In genomic region chr12:6426882-6427671, GRCh38 we compare ENCODE assay signal across 8 cellular contexts. TPM values are rescaled to one million over a fixed set of nuclear protein-coding genes. Genes with fewer than 3 reads are reported as not detected.
DNase-seq lines count a peak whose midpoint lies in the region; ATAC-seq and TF ChIP-seq lines count a peak whose summit lies in the region.

No MANE protein-coding gene starts in this region.

- H3K27me3 ChIP-seq in DND-41 (ENCODE audit: insufficient read depth, low read length, poor library complexity) (no peaks in the 10 kb centered on the region), RWPE2 (ENCODE audit: insufficient read depth, poor library complexity, severe bottlenecking) (no peaks in the 10 kb centered on the region), BE2C (no peaks in the 10 kb centered on the region)

- ATAC-seq in DND-41 (ENCODE audit: insufficient read depth, low read depth) = no peak
- ATAC-seq in GM21717 (IDR thresholded peaks at IDR 0.05; ENCODE audit: unreplicated experiment) = peak; percentile 70
- ATAC-seq in RWPE2 (ENCODE audit: low read depth) = no peak
- no peak for ATAC-seq in Right ventricle myocardium inferior

- H3K4me1 Mint-ChIP-seq in activated naive CD8-positive, alpha-beta T cell (ENCODE audit: low read depth) = peaks cover 71% of the 10 kb centered on the region

- H3K4me1 ChIP-seq in DND-41 (ENCODE audit: insufficient read depth, low read length) (peaks cover 18% of the 10 kb centered on the region), RWPE2 (ENCODE audit: insufficient read depth, poor library complexity, severe bottlenecking) (peaks cover 13% of the 10 kb centered on the region), BE2C (peaks cover 4% of the 10 kb centered on the region; the same call in 1 of the 2 replicates)

- H3K27ac ChIP-seq in DND-41 (ENCODE audit: low read length) = no peak overlapping the region
- H3K27ac ChIP-seq in RWPE2 (ENCODE audit: poor library complexity, severe bottlenecking) = no peak overlapping the region

- no peaks in the 10 kb centered on the region for H3K79me2 ChIP-seq in DND-41 (ENCODE audit: insufficient read depth, low read length)

- H3K9me3 Mint-ChIP-seq in activated naive CD8-positive, alpha-beta T cell (ENCODE audit: low read depth) = no peaks in the 10 kb centered on the region

- H3K27ac Mint-ChIP-seq in activated naive CD8-positive, alpha-beta T cell = peak overlapping the region; percentile 99

- TF ChIP-seq CTCF in DND-41 (IDR thresholded peaks at IDR 0.05; ENCODE audit: borderline replicate concordance, extremely low read depth, low read length, poor library complexity, severe bottlenecking) = no peak
- TF ChIP-seq CTCF in RWPE2 (IDR thresholded peaks at IDR 0.05; ENCODE audit: poor library complexity, severe bottlenecking) = no peak
- TF ChIP-seq CTCF in BE2C (IDR thresholded peaks at IDR 0.05; ENCODE audit: low read depth, low read length) = no peak

- peak; percentile 24 for DNase-seq in DND-41
- peak; percentile 25 for DNase-seq in RWPE2 (ENCODE audit: low spot score)
- DNase-seq in stimulated activated CD4-positive, alpha-beta T cell treated with anti-CD3 and anti-CD28 coated beads, Interleukin-4, amount 100 ng/mL, for 4 hours = peak; percentile 86 to 95
- no peak for DNase-seq in BE2C
- DNase-seq in Right ventricle myocardium inferior (ENCODE audit: missing footprints) = no peak
- DNase-seq in kidney glomerular epithelial cell (lab: John Stamatoyannopoulos, UW) = no peak

- no peak overlapping the region for H3K4me3 ChIP-seq in DND-41 (ENCODE audit: low read depth in 1 of 2, low read length in 2 of 2)
- no peak overlapping the region for H3K4me3 ChIP-seq in RWPE2 (ENCODE audit: severe bottlenecking)
- no peak overlapping the region for H3K4me3 ChIP-seq in BE2C (ENCODE audit: low read depth, low read length)

- peak overlapping the region; percentile 84 for H3K4me3 Mint-ChIP-seq in activated naive CD8-positive, alpha-beta T cell

- H3K36me3 ChIP-seq in DND-41 (ENCODE audit: insufficient read depth, low read length) = no peaks in the 10 kb centered on the region
- H3K36me3 ChIP-seq in RWPE2 (ENCODE audit: low read depth) = no peaks in the 10 kb centered on the region
- no peaks in the 10 kb centered on the region for H3K36me3 ChIP-seq in BE2C

- no peaks in the 10 kb centered on the region for H4K20me1 ChIP-seq in DND-41 (ENCODE audit: insufficient read depth, low read length)

- H3K4me2 ChIP-seq in DND-41 (ENCODE audit: insufficient read depth, low read length) = no peak overlapping the region

- peaks cover 2% of the 10 kb centered on the region for H3K36me3 Mint-ChIP-seq in activated naive CD8-positive, alpha-beta T cell

- no peaks in the 10 kb centered on the region for H3K27me3 Mint-ChIP-seq in activated naive CD8-positive, alpha-beta T cell

- intact Hi-C loops in Right ventricle myocardium inferior (cut with DNase I) = no loop called here

- no peak overlapping the region for H2AFZ ChIP-seq in DND-41 (ENCODE audit: low read depth, low read length)

- no peak overlapping the region for H3K9ac ChIP-seq in DND-41 (ENCODE audit: low read depth, low read length)

- no peaks in the 10 kb centered on the region for H3K9me3 ChIP-seq in DND-41 (ENCODE audit: insufficient read depth, low read length, severe bottlenecking)
- no peaks in the 10 kb centered on the region for H3K9me3 ChIP-seq in RWPE2 (ENCODE audit: severe bottlenecking)
- no peaks in the 10 kb centered on the region for H3K9me3 ChIP-seq in BE2C

RNA-seq across cellular contexts. Expression of gene CD27, which starts 17.7 kb away (rescaled TPM):
- polyA plus RNA-seq in BE2C (2012; ENCODE audit: insufficient read depth, insufficient read length, low read depth) = 2.4 TPM
- total RNA-seq in Right ventricle myocardium inferior = not detected

RNA-seq across cellular contexts. Expression of gene TAPBPL, which starts 24.8 kb away (rescaled TPM):
- polyA plus RNA-seq in BE2C (2012; ENCODE audit: insufficient read depth, insufficient read length, low read depth) = 9.8 TPM
- total RNA-seq in Right ventricle myocardium inferior = 15.7 TPM

RNA-seq across cellular contexts. Expression of gene LTBR, which starts 43.1 kb away (rescaled TPM):
- polyA plus RNA-seq in BE2C (2012; ENCODE audit: insufficient read depth, insufficient read length, low read depth) = 1.2 TPM
- 34.3 TPM for total RNA-seq in Right ventricle myocardium inferior

RNA-seq across cellular contexts. Expression of gene VAMP1, which starts 43.4 kb away (rescaled TPM):
- 4.2 TPM for polyA plus RNA-seq in BE2C (2012; ENCODE audit: insufficient read depth, insufficient read length, low read depth)
- total RNA-seq in Right ventricle myocardium inferior = 4.2 TPM

RNA-seq across cellular contexts. Expression of gene SCNN1A, which starts 51.7 kb away (rescaled TPM):
- polyA plus RNA-seq in BE2C (2012; ENCODE audit: insufficient read depth, insufficient read length, low read depth) = not detected
- total RNA-seq in Right ventricle myocardium inferior = 0.46 TPM

Comparison
In these comparisons a context has a peak if more than half of its experiments do, and no peak if none do; other contexts are left out.
1. DNase-seq: peak in DND-41 (single experiment), RWPE2 (single experiment) and stimulated activated CD4-positive, alpha-beta T cell treated with anti-CD3 and anti-CD28 coated beads, Interleukin-4, amount 100 ng/mL, for 4 hours (2 of 2); none in BE2C (single experiment), Right ventricle myocardium inferior (single experiment) and kidney glomerular epithelial cell (single experiment).